In genomic region chr7:43873300-43873699, GRCh38 we compare ENCODE assay signal across 1 cellular context.
A peak's percentile ranks its signal among the peaks of the same experiment; 100 is the strongest.
TF ChIP-seq lines count a peak whose summit lies in the region.

No MANE protein-coding gene starts in this region.

TF ChIP-seq in K562, 482 proteins besides CTCF, POLR2A, EP300 and RAD21 (continued from another document):
- TF ChIP-seq ERF (CRISPR knock-in tag; IDR thresholded peaks at IDR 0.05): no peak
- TF ChIP-seq L3MBTL2 (IDR thresholded peaks at IDR 0.05): peak; percentile 31; the same call in 1 of the 2 replicates
- TF ChIP-seq MTA1 (IDR thresholded peaks at IDR 0.05; ENCODE audit: borderline replicate concordance): no peak
- no peak for TF ChIP-seq ZNF324 (CRISPR knock-in tag; IDR thresholded peaks at IDR 0.05)
- TF ChIP-seq ASH1L (IDR thresholded peaks at IDR 0.05; ENCODE audit: borderline replicate concordance, low read depth, partially characterized antibody): no peak
- TF ChIP-seq KDM4B (IDR thresholded peaks at IDR 0.05; ENCODE audit: borderline replicate concordance in 2 of 2, low read depth in 1 of 2): no peak
- TF ChIP-seq CHCHD3 (CRISPR knock-in tag; IDR thresholded peaks at IDR 0.05): no peak
- no peak for TF ChIP-seq KLF1 (tag; IDR thresholded peaks at IDR 0.05)
- no peak for TF ChIP-seq ZFP91 (CRISPR knock-in tag; IDR thresholded peaks at IDR 0.05)
- no peak for TF ChIP-seq C11orf30 (IDR thresholded peaks at IDR 0.05; ENCODE audit: low read depth)
- no peak for TF ChIP-seq ZNF239 (CRISPR knock-in tag; IDR thresholded peaks at IDR 0.05)
- TF ChIP-seq CBFA2T2 (conservative IDR thresholded peaks at IDR 0.05): no peak
- peak; percentile 38; the same call in 1 of the 2 replicates for TF ChIP-seq NFIC (IDR thresholded peaks at IDR 0.05)
- TF ChIP-seq ZKSCAN8 (CRISPR knock-in tag; IDR thresholded peaks at IDR 0.05): no peak
- no peak for TF ChIP-seq FOXM1 (IDR thresholded peaks at IDR 0.05; ENCODE audit: low read depth)
- no peak for TF ChIP-seq FOXM1 (CRISPR knock-in tag; IDR thresholded peaks at IDR 0.05; ENCODE audit: low read depth)
- peak in 1 of 2 experiments; percentile 46; a peak in 1 of 3 replicates for TF ChIP-seq CBX3 (IDR thresholded peaks at IDR 0.05; ENCODE audit: borderline replicate concordance in 1 of 2, low read length in 2 of 2)
- TF ChIP-seq ARID1B (IDR thresholded peaks at IDR 0.05): no peak; the same call in 1 of the 2 replicates
- no peak for TF ChIP-seq IRF9 (tag; IDR thresholded peaks at IDR 0.05)
- TF ChIP-seq MLLT1 (IDR thresholded peaks at IDR 0.05): no peak
- no peak for TF ChIP-seq ZNF23 (CRISPR knock-in tag; IDR thresholded peaks at IDR 0.05)
- no peak for TF ChIP-seq RFX1 (IDR thresholded peaks at IDR 0.05)
- TF ChIP-seq ZNF431 (CRISPR knock-in tag; IDR thresholded peaks at IDR 0.05): no peak
- TF ChIP-seq LCOR (CRISPR knock-in tag; IDR thresholded peaks at IDR 0.05): no peak
- TF ChIP-seq OTX1 (CRISPR knock-in tag; IDR thresholded peaks at IDR 0.05): no peak
- no peak for TF ChIP-seq ARHGAP35 (IDR thresholded peaks at IDR 0.05; ENCODE audit: partially characterized antibody)
- TF ChIP-seq EGR1 (conservative IDR thresholded peaks at IDR 0.05): no peak
- TF ChIP-seq HMGXB4 (CRISPR knock-in tag; IDR thresholded peaks at IDR 0.05): no peak
- TF ChIP-seq BRF2 (IDR thresholded peaks at IDR 0.05; ENCODE audit: borderline replicate concordance, insufficient read depth, insufficient read length): no peak
- TF ChIP-seq RBM17 (IDR thresholded peaks at IDR 0.05; ENCODE audit: borderline replicate concordance, low read depth, low read length): no peak
- no peak for TF ChIP-seq NR3C1 (CRISPR knock-in tag; IDR thresholded peaks at IDR 0.05)
- no peak for TF ChIP-seq YBX1 (IDR thresholded peaks at IDR 0.05)
- TF ChIP-seq ZNF785 (CRISPR knock-in tag; IDR thresholded peaks at IDR 0.05): no peak
- peak; percentile 86; the same call in 1 of the 2 replicates for TF ChIP-seq CREB3L1 (IDR thresholded peaks at IDR 0.05; ENCODE audit: borderline replicate concordance, low read depth)
